In genomic region chr17:19244357-19244756, GRCh38 we compare ENCODE assay signal across 18 cellular contexts.
"Had no signal": no experiment of that assay in that cellular context is flagged by ENCODE, and none has a peak within 500 bp of the region (broad histone marks: within the 10 kb centered on the region; RNA-seq: fewer than 3 reads in every experiment).

No MANE protein-coding gene starts in this region.

- DNase-seq: activated B cell treated with CpG ODN at 0.5 μM for 24 hours; activated CD4-positive, alpha-beta T cell treated with anti-CD3 and anti-CD28 coated beads for 1 hour; activated CD4-positive, alpha-beta T cell treated with anti-CD3 and anti-CD28 coated beads, Interleukin-2, amount 10 ng/mL, durations not matched to agents 24 days and 14 days; activated CD4-positive, alpha-beta T cell treated with anti-CD3 and anti-CD28 coated beads, Interleukin-2, amount 50 U/mL, for 48 hours; activated CD8-positive, alpha-beta memory T cell treated with anti-CD3 and anti-CD28 coated beads, Interleukin-2, amount 10 ng/mL, durations not matched to agents 7 days and 5 days; activated gamma-delta T cell; activated naive CD4-positive, alpha-beta T cell treated with anti-CD3 and anti-CD28 coated beads for 36 hours; activated T-cell treated with anti-CD3 and anti-CD28 coated beads, Interleukin-2, amount 50 U/mL, for 24 hours; amygdala; Karpas-422; NCI-H187 treated with DMSO at 0.1 percent for 48 hours; NCI-H226; NCI-H526; NCI-H82; NK-92 treated with Interleukin-12 subunit alpha and Interleukin-12 subunit beta, amount 100 ng/mL, for 24 hours; T-helper 17 cell; T-helper 9 cell had no signal

- H3K27ac ChIP-seq: Peyer's patch had no signal
